In genomic region chr15:101138913-101139880, GRCh38 we compare ENCODE assay signal across 10 cellular contexts.
DNase-seq lines count a peak whose midpoint lies in the region; ATAC-seq, FAIRE-seq and TF ChIP-seq lines count a peak whose summit lies in the region.
"Had no signal": no experiment of that assay in that cellular context is flagged by ENCODE, and none has a peak within 500 bp of the region (broad histone marks: within the 10 kb centered on the region; RNA-seq: fewer than 3 reads in every experiment).

No MANE protein-coding gene starts in this region.

- DNase-seq in GM12892 (ENCODE audit: insufficient read length) (peak; percentile 67), iris pigment epithelial cell (ENCODE audit: low read depth) (peak; percentile 73), COR-L47 (lab: John Stamatoyannopoulos, UW) (no peak), NCI-H774 (lab: John Stamatoyannopoulos, UW) (no peak), A172 (ENCODE audit: low spot score) (no peak), right cardiac atrium (no peak)
- DNase-seq: midbrain had no signal

- no peak overlapping the region for H3K27ac ChIP-seq in right cardiac atrium (ENCODE audit: low read length)

- peaks cover 3% of the 10 kb centered on the region for H3K4me1 ChIP-seq in right cardiac atrium (ENCODE audit: control insufficient read depth, insufficient read depth, low read length)

- ATAC-seq in GM21619 (IDR thresholded peaks at IDR 0.05; ENCODE audit: unreplicated experiment): peak; percentile 53
- peak; percentile 56 for ATAC-seq in HG03571 (IDR thresholded peaks at IDR 0.05; ENCODE audit: unreplicated experiment)
- ATAC-seq in right cardiac atrium: no peak

- WGBS in right cardiac atrium: 88% methylated on average over 22 of the region's 22 CpGs

- intact Hi-C loops in right cardiac atrium (cut with DNase I): no loop called here

- no peaks in the 10 kb centered on the region for H3K27me3 ChIP-seq in right cardiac atrium (ENCODE audit: control insufficient read depth, insufficient read depth)

- no peak for TF ChIP-seq POLR2A in GM12892 (IDR thresholded peaks at IDR 0.05; ENCODE audit: low read depth, low read length)

- H3K4me3 ChIP-seq in right cardiac atrium (ENCODE audit: low read length): no peak overlapping the region

- FAIRE-seq in GM12892 (lab: Jason Lieb, UNC): peak; percentile 65
- FAIRE-seq: colon had no signal

- H3K9me3 ChIP-seq in right cardiac atrium (ENCODE audit: control insufficient read depth, low read length): no peaks in the 10 kb centered on the region

Comparison
In these comparisons a context has a peak if more than half of its experiments do, and no peak if none do; other contexts are left out.
1. DNase-seq: peak in GM12892 (single experiment) and iris pigment epithelial cell (single experiment); none in COR-L47 (single experiment), NCI-H774 (single experiment), A172 (single experiment) and right cardiac atrium (0 of 3).
2. ATAC-seq: peak in GM21619 (single experiment) and HG03571 (single experiment); none in right cardiac atrium (0 of 2).